In the genomic region with DNA sequence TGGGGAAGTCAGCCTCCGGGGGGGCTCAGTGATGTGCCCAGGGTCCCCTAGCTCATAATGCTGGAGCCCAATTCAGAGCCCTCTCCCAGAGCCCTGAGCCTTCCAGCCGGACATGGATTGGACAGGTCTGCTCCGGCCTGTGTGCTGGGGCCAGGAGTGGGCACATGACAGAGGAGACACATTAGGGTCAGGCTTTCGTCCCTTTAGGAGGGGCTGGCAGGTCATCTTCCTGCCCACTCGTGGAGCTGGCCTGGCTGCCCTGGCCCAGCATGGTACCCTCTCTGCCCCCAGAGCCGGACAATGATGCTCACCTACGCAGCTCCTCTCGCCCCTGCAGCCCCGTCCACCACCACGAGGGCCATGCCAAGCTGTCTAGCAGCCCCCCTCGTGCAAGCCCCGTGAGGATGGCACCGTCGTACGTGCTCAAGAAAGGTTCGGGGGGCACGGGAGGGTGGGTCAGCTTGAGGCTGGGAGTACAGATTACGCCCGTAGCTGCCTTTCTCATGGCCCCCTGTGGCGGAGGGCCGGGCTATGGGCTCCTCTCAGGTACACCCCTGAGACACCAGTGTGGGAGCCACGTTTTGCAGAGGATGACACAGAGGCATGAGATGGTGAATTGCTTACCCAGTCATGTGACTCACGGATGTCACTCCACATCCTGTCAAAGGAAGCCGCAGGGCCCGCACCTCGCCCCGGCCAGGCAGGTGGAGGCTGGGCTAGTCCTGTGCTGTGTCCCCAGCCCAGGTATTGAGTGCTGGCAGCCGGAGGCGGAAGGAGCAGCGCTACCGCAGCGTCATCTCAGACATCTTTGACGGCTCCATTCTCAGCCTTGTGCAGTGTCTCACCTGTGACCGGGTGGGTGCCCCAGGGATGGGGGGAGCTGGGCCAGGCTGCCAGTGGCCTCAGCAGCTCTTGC, we compare ENCODE assay signal across 8 cellular contexts. TPM values are rescaled to one million over a fixed set of nuclear protein-coding genes. Genes with fewer than 3 reads are reported as not detected.
A peak's percentile ranks its signal among the peaks of the same experiment; 100 is the strongest.
DNase-seq lines count a peak whose midpoint lies in the region; ATAC-seq and TF ChIP-seq lines count a peak whose summit lies in the region.

No MANE protein-coding gene starts in this region.

- DNase-seq in T-helper 2 cell, result peak; percentile 75 to 99 (median 92)
- no peak for DNase-seq in lower lobe of right lung
- DNase-seq in stimulated activated CD8-positive, alpha-beta memory T cell treated with anti-CD3 and anti-CD28 coated beads, Interleukin-7, amount 100 ng/mL, for 48 hours (ENCODE audit: extremely low read depth in 1 of 2, low read depth in 1 of 2), result peak; percentile 73 to 85
- DNase-seq in lower leg skin (ENCODE audit: low spot score in 2 of 2), result no peak
- no peak for DNase-seq in NCI-H2107 treated with DMSO at 0.1 percent for 48 hours (lab: John Stamatoyannopoulos, UW; ENCODE audit: unreplicated experiment)

- H3K4me1 ChIP-seq in lower lobe of right lung, result no peaks in the 10 kb centered on the region

- H3K36me3 ChIP-seq in lower lobe of right lung, result peaks cover 37% of the 10 kb centered on the region

- no peak for TF ChIP-seq POLR2A in lower leg skin (IDR thresholded peaks at IDR 0.05)

- no peaks in the 10 kb centered on the region for H3K27me3 Mint-ChIP-seq in activated T-helper 17 cell treated with anti-CD3 and anti-CD28 coated beads, Interleukin-2, amount 50 U/mL, for 72 hours

- ATAC-seq in activated T-helper 17 cell treated with anti-CD3 and anti-CD28 coated beads, Interleukin-2, amount 50 U/mL, for 72 hours (replicated peaks), result peak; percentile 91
- ATAC-seq in lower lobe of right lung (peak; percentile 63 to 84), GM19328 (IDR thresholded peaks at IDR 0.05; ENCODE audit: unreplicated experiment) (no peak), HG02678 (IDR thresholded peaks at IDR 0.05; ENCODE audit: unreplicated experiment) (no peak)

- H3K9me3 ChIP-seq in lower lobe of right lung, result no peaks in the 10 kb centered on the region

- H3K27ac Mint-ChIP-seq in activated T-helper 17 cell treated with anti-CD3 and anti-CD28 coated beads, Interleukin-2, amount 50 U/mL, for 72 hours, result peak overlapping the region; percentile 87

- intact Hi-C loops in lower lobe of right lung (cut with DNase I), result no loop called here
- intact Hi-C loops in lower leg skin (cut with DNase I; ENCODE audit: low total_unique reads), result no loop called here

- H3K27me3 ChIP-seq in lower lobe of right lung (ENCODE audit: low read depth), result no peaks in the 10 kb centered on the region

- WGBS in lower leg skin, 2 donors, result 78 to 85% methylated on average over 28 to 29 of the region's 34 CpGs

- peaks cover 50% of the 10 kb centered on the region for H3K36me3 Mint-ChIP-seq in activated T-helper 17 cell treated with anti-CD3 and anti-CD28 coated beads, Interleukin-2, amount 50 U/mL, for 72 hours (ENCODE audit: low read depth)

- no peak overlapping the region for H3K4me3 ChIP-seq in lower lobe of right lung
- H3K4me3 ChIP-seq in lower leg skin (ENCODE audit: low read depth, poor library complexity, severe bottlenecking), result no peak overlapping the region

- H3K9me3 Mint-ChIP-seq in activated T-helper 17 cell treated with anti-CD3 and anti-CD28 coated beads, Interleukin-2, amount 50 U/mL, for 72 hours, result no peaks in the 10 kb centered on the region

- peaks cover 26% of the 10 kb centered on the region for H3K4me1 Mint-ChIP-seq in activated T-helper 17 cell treated with anti-CD3 and anti-CD28 coated beads, Interleukin-2, amount 50 U/mL, for 72 hours

- no peak for TF ChIP-seq CTCF in lower lobe of right lung (IDR thresholded peaks at IDR 0.05)
- TF ChIP-seq CTCF in lower leg skin (IDR thresholded peaks at IDR 0.05), result no peak

- peak overlapping the region; percentile 22 for H3K27ac ChIP-seq in lower lobe of right lung

- H3K4me3 Mint-ChIP-seq in activated T-helper 17 cell treated with anti-CD3 and anti-CD28 coated beads, Interleukin-2, amount 50 U/mL, for 72 hours, result peak overlapping the region; percentile 71

RNA-seq across cellular contexts. Expression of a gene that starts 33.6 kb away (rescaled TPM):
- total RNA-seq in activated T-helper 17 cell treated with anti-CD3 and anti-CD28 coated beads, Interleukin-2, amount 50 U/mL, for 72 hours, result 10 to 100 TPM; 50.1 to 52.5 TPM
- total RNA-seq in lower lobe of right lung, result 27.0 TPM
- 10 to 100 TPM; 20.7 to 39.7 (median 36.1) TPM for total RNA-seq in lower leg skin

RNA-seq across cellular contexts. Expression of a gene that starts 33.8 kb away (rescaled TPM):
- total RNA-seq in activated T-helper 17 cell treated with anti-CD3 and anti-CD28 coated beads, Interleukin-2, amount 50 U/mL, for 72 hours, result 10 to 100 TPM; 23.4 to 73.3 TPM
- total RNA-seq in lower lobe of right lung (42.0 TPM), lower leg skin (100 to 1,000 TPM in 1 of 4 donors, 10 to 100 TPM in 3; 56.3 to 105 (median 61.3) TPM)

RNA-seq across cellular contexts. Expression of a gene that starts 44.9 kb away (rescaled TPM):
- 10 to 100 TPM; 27.3 to 51.7 TPM for total RNA-seq in activated T-helper 17 cell treated with anti-CD3 and anti-CD28 coated beads, Interleukin-2, amount 50 U/mL, for 72 hours
- total RNA-seq in lower lobe of right lung, result 34.6 TPM
- 10 to 100 TPM; 26.3 to 44.7 (median 37.7) TPM for total RNA-seq in lower leg skin

Comparison
In these comparisons a context has a peak if more than half of its experiments do, and no peak if none do; other contexts are left out.
1. DNase-seq: peak in T-helper 2 cell (5 of 5) and stimulated activated CD8-positive, alpha-beta memory T cell treated with anti-CD3 and anti-CD28 coated beads, Interleukin-7, amount 100 ng/mL, for 48 hours (2 of 2); none in lower lobe of right lung (single experiment), lower leg skin (0 of 2) and NCI-H2107 treated with DMSO at 0.1 percent for 48 hours (single experiment).
2. ATAC-seq: peak in activated T-helper 17 cell treated with anti-CD3 and anti-CD28 coated beads, Interleukin-2, amount 50 U/mL, for 72 hours (single experiment) and lower lobe of right lung (2 of 2); none in GM19328 (single experiment) and HG02678 (single experiment).